ENCODE assay signal across 28 cellular contexts in the genomic region with DNA sequence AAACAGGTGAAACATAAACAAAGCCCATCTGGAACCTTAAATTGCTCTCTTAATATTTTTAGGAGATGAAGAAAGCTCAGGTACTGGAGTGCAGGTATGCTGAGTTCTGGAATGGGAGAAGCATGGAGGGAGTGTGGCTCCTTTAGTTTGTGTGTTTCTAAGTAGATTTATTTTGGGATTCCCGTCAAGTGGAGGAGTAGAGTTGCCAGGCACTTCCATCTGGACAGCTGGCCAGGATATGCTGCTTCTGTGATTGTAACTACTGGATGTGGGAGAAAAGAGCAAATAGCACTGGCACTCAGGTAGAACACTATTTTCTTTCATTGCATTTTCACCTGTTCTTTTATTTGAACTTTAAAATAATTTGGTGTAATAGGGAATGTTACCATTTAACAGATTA.
"Had no signal": no experiment of that assay in that cellular context is flagged by ENCODE, and none has a peak within 500 bp of the region (broad histone marks: within the 10 kb centered on the region; RNA-seq: fewer than 3 reads in every experiment).

No MANE protein-coding gene starts in this region.

- H3K36me3 ChIP-seq: brain microvascular endothelial cell, gastrocnemius medialis, heart right ventricle had no signal

- H3K9me3 ChIP-seq: gastrocnemius medialis had no signal

- DNase-seq: activated CD4-positive, alpha-beta memory T cell treated with anti-CD3 and anti-CD28 coated beads, Interleukin-2, amount 10 ng/mL, durations not matched to agents 7 days and 5 days; activated CD4-positive, alpha-beta T cell treated with anti-CD3 and anti-CD28 coated beads for 1 hour; activated CD4-positive, alpha-beta T cell treated with anti-CD3 and anti-CD28 coated beads for 4 hours; activated CD4-positive, alpha-beta T cell treated with anti-CD3 and anti-CD28 coated beads, Interleukin-2, amount 10 ng/mL, durations not matched to agents 7 days and 5 days; activated CD4-positive, alpha-beta T cell treated with anti-CD3 and anti-CD28 coated beads, Interleukin-2, amount 50 U/mL, for 4 hours; activated CD8-positive, alpha-beta memory T cell treated with anti-CD3 and anti-CD28 coated beads, Interleukin-2, amount 50 U/mL, for 48 hours; activated gamma-delta T cell treated with Interleukin-2 at 50 U/mL for 16 hours; activated naive CD4-positive, alpha-beta T cell treated with anti-CD3 and anti-CD28 coated beads, Interleukin-2, amount 50 U/mL, for 16 hours; activated naive CD4-positive, alpha-beta T cell treated with Interleukin-2 at 50 U/mL for 16 hours; activated T-cell treated with anti-CD3 and anti-CD28 coated beads for 4 hours; activated T-cell treated with anti-CD3 and anti-CD28 coated beads, Interleukin-2, amount 50 U/mL, for 24 hours; activated T-cell treated with anti-CD3 and anti-CD28 coated beads, Interleukin-2, amount 50 U/mL, for 72 hours; amniotic stem cell; brain microvascular endothelial cell; caudate nucleus; cortex of kidney; dermis blood vessel endothelial cell; effector CD4-positive, alpha-beta T cell; effector memory CD8-positive, alpha-beta T cell; erythroblast; foreskin keratinocyte; gastrocnemius medialis; glutamatergic neuron; heart right ventricle; T-helper 2 cell had no signal

- H3K27me3 ChIP-seq: brain microvascular endothelial cell, esophagus muscularis mucosa, foreskin keratinocyte, gastrocnemius medialis, heart right ventricle had no signal

- H3K4me3 ChIP-seq: esophagus muscularis mucosa, gastrocnemius medialis, heart right ventricle had no signal

- ATAC-seq: activated T-cell treated with anti-CD3 and anti-CD28 coated beads, Interleukin-2, amount 50 U/mL, for 72 hours; effector memory CD8-positive, alpha-beta T cell; foreskin keratinocyte; gastrocnemius medialis; WTC11 had no signal

- H3K27ac ChIP-seq: brain microvascular endothelial cell, esophagus muscularis mucosa, foreskin keratinocyte, gastrocnemius medialis, VCaP had no signal

- H3K4me1 ChIP-seq: foreskin keratinocyte, gastrocnemius medialis had no signal
